In genomic region chr2:142878061-142878741, GRCh38 we compare ENCODE assay signal across 11 cellular contexts. TPM values are rescaled to one million over a fixed set of nuclear protein-coding genes. Genes with fewer than 3 reads are reported as not detected.
A peak's percentile ranks its signal among the peaks of the same experiment; 100 is the strongest.
DNase-seq lines count a peak whose midpoint lies in the region; ATAC-seq, FAIRE-seq and TF ChIP-seq lines count a peak whose summit lies in the region.
"Had no signal": no experiment of that assay in that cellular context is flagged by ENCODE, and none has a peak within 500 bp of the region (broad histone marks: within the 10 kb centered on the region; RNA-seq: fewer than 3 reads in every experiment).

No MANE protein-coding gene starts in this region.

- H3K4me3 ChIP-seq in DOHH2 (ENCODE audit: low read length) (peak overlapping the region; percentile 75), HepG2 (replicated peaks in 1 of 3; ENCODE audit: insufficient read depth in 1 of 3, low read depth in 2 of 3, low read length in 3 of 3) (peak overlapping the region; percentile 58 to 77 (median 60); a peak in 5 of 6 replicates)

- H3K27ac Mint-ChIP-seq in activated naive CD4-positive, alpha-beta T cell treated with anti-CD3 and anti-CD28 coated beads, Interleukin-2, amount 50 U/mL, for 72 hours, result no peak overlapping the region

- CTCF ChIA-PET in HepG2 (lab: Yijun Ruan, JAX; ENCODE audit: low intra/inter-chr PET ratio, low total read pairs), result no interaction called here

- H3K36me3 ChIP-seq in DOHH2 (ENCODE audit: control insufficient read depth, low read length), result 0 out of 2 replicates have a peak, but pooled peaks cover 4% of the 10 kb centered on the region
- peaks cover 1 to 4% of the 10 kb centered on the region in 2 experiments; a peak in 2 of 5 replicates for H3K36me3 ChIP-seq in HepG2 (replicated peaks in 1 of 2; ENCODE audit: control insufficient read depth in 1 of 2, insufficient read depth in 2 of 2, low read length in 2 of 2)

- H3K4me1 ChIP-seq in DOHH2 (ENCODE audit: control insufficient read depth, low read length) (peaks cover 87% of the 10 kb centered on the region), HepG2 (ENCODE audit: insufficient read depth, low read length) (peaks cover 70% of the 10 kb centered on the region)

- POLR2A ChIA-PET in HepG2 (lab: Yijun Ruan, JAX), result interaction anchor here (1.2 to 3.9 kb wide), 3 partner anchors 14 to 73 kb away, joined by 3 to 17 read pairs (median 10); no protein-coding TSS in a partner anchor

- no peaks in the 10 kb centered on the region for H3K9me2 ChIP-seq in DOHH2 (replicated peaks; ENCODE audit: control insufficient read depth, low read length)

- no peaks in the 10 kb centered on the region for H3K27me3 ChIP-seq in DOHH2 (ENCODE audit: control insufficient read depth, low read length)
- no peaks in the 10 kb centered on the region for H3K27me3 ChIP-seq in HepG2 (ENCODE audit: control insufficient read depth in 1 of 2, insufficient read depth in 2 of 2, low read length in 2 of 2)

- peak overlapping the region; percentile 69 for H3K9ac ChIP-seq in HepG2 (ENCODE audit: insufficient read depth, low read depth, low read length)

- in situ Hi-C loops in HepG2 (cut with HindIII; ENCODE audit: extremely low pct_ligation_motif_present, low pct_unique_long_range_greater_than_20kb), result no loop called here

- H4K20me1 ChIP-seq in DOHH2 (ENCODE audit: control insufficient read depth, insufficient read depth, low read depth, low read length), result no peaks in the 10 kb centered on the region
- H4K20me1 ChIP-seq in HepG2 (ENCODE audit: insufficient read depth, low read length), result no peaks in the 10 kb centered on the region

- ATAC-seq in GM21390 (IDR thresholded peaks at IDR 0.05; ENCODE audit: unreplicated experiment) (peak; percentile 40), HG03571 (IDR thresholded peaks at IDR 0.05; ENCODE audit: unreplicated experiment) (peak; percentile 25), HepG2 (peak; percentile 31; the same call in 1 of the 3 replicates)
- ATAC-seq in activated naive CD4-positive, alpha-beta T cell treated with anti-CD3 and anti-CD28 coated beads, Interleukin-2, amount 50 U/mL, for 72 hours, result no peak

- TSS peak; percentile 87 for BruUV-seq in HepG2 (replicated peaks; lab: Mats Ljungman, UMichigan)

- H2AFZ ChIP-seq in HepG2 (ENCODE audit: low read length), result peak overlapping the region; percentile 38

- H3K9me3 Mint-ChIP-seq in activated naive CD4-positive, alpha-beta T cell treated with anti-CD3 and anti-CD28 coated beads, Interleukin-2, amount 50 U/mL, for 72 hours, result no peaks in the 10 kb centered on the region

- peak; percentile 54 for DNase-seq in HepG2 (ENCODE audit: low spot score)
- no peak for DNase-seq in NCI-H2227 treated with DMSO at 0.1 percent for 48 hours (lab: John Stamatoyannopoulos, UW)
- no peak for DNase-seq in kidney glomerular epithelial cell (lab: John Stamatoyannopoulos, UW)
- no peak for DNase-seq in activated naive CD4-positive, alpha-beta T cell treated with anti-CD3 and anti-CD28 coated beads, Interleukin-2, amount 50 U/mL, for 72 hours (ENCODE audit: low spot score in 2 of 2)
- no peak for DNase-seq in DMS 273 (lab: John Stamatoyannopoulos, UW; ENCODE audit: unreplicated experiment)
- DNase-seq: activated CD4-positive, alpha-beta T cell treated with anti-CD3 and anti-CD28 coated beads, Interleukin-2, amount 50 U/mL, for 48 hours; NCI-H1436 had no signal

- peak; percentile 26 for FAIRE-seq in HepG2 (lab: Jason Lieb, UNC)

- no peaks in the 10 kb centered on the region for H3K36me3 Mint-ChIP-seq in activated naive CD4-positive, alpha-beta T cell treated with anti-CD3 and anti-CD28 coated beads, Interleukin-2, amount 50 U/mL, for 72 hours

- 2% methylated on average over 5 of the region's 5 CpGs for WGBS in HepG2 (ENCODE audit: low lambda C conversion rate)

- TF ChIP-seq EP300 in HepG2 (IDR thresholded peaks at IDR 0.05; ENCODE audit: low read depth in 2 of 2, low read length in 2 of 2), result peak in 1 of 2 experiments; percentile 54; a peak in 1 of 4 replicates
- TF ChIP-seq EP300 in HepG2 (CRISPR knock-in tag; IDR thresholded peaks at IDR 0.05; ENCODE audit: borderline replicate concordance), result no peak

- intact Hi-C loops in HepG2 (cut with micrococcal nuclease; ENCODE audit: unreplicated experiment), result no loop called here

- peak overlapping the region; percentile 80 for H3K27ac ChIP-seq in DOHH2 (ENCODE audit: low read depth, low read length)
- peak overlapping the region; percentile 87 for H3K27ac ChIP-seq in HepG2 (ENCODE audit: extremely low read length, insufficient read depth, low read length)
- H3K27ac ChIP-seq: C4-2B had no signal

- H3K79me2 ChIP-seq in DOHH2 (ENCODE audit: control insufficient read depth, low read length), result peaks cover 23% of the 10 kb centered on the region
- H3K79me2 ChIP-seq in HepG2 (ENCODE audit: insufficient read depth, low read length), result peaks cover 33% of the 10 kb centered on the region

- H3K4me2 ChIP-seq in DOHH2 (ENCODE audit: low read length), result peak overlapping the region; percentile 84
- H3K4me2 ChIP-seq in HepG2 (ENCODE audit: low read depth, low read length), result peak overlapping the region; percentile 80

- TF ChIP-seq RAD21 in HepG2 (CRISPR knock-in tag; IDR thresholded peaks at IDR 0.05), result no peak

- TF ChIP-seq CTCF in DOHH2 (IDR thresholded peaks at IDR 0.05; ENCODE audit: low read depth, low read length, poor library complexity, severe bottlenecking) (no peak), HepG2 (CRISPR knock-in tag; IDR thresholded peaks at IDR 0.05) (no peak)

- TF ChIP-seq POLR2A in HepG2 (IDR thresholded peaks at IDR 0.05; ENCODE audit: insufficient read depth in 1 of 2, low read depth in 2 of 2, low read length in 2 of 2), result no peak

- H3K9me3 ChIP-seq in DOHH2 (ENCODE audit: control insufficient read depth, insufficient read depth, low read length) (no peaks in the 10 kb centered on the region), HepG2 (ENCODE audit: low read length) (no peaks in the 10 kb centered on the region)

- peaks cover 46% of the 10 kb centered on the region for H3F3A ChIP-seq in DOHH2 (ENCODE audit: control insufficient read depth, insufficient read depth)

TF ChIP-seq in HepG2, 621 proteins besides CTCF, POLR2A, EP300 and RAD21 (continues in another document):
- 0 out of 2 replicates have a peak, but pooled peaks have one; percentile 17 for TF ChIP-seq ZFP36L1 (CRISPR knock-in tag; IDR thresholded peaks at IDR 0.05)
- no peak for TF ChIP-seq CENPX (CRISPR knock-in tag; IDR thresholded peaks at IDR 0.05)
- no peak for TF ChIP-seq FOXP1 (IDR thresholded peaks at IDR 0.05)
- peak; percentile 42; the same call in 1 of the 2 replicates for TF ChIP-seq FOXP1 (CRISPR knock-in tag; IDR thresholded peaks at IDR 0.05)
- no peak for TF ChIP-seq NR1H2 (CRISPR knock-in tag; IDR thresholded peaks at IDR 0.05; ENCODE audit: borderline replicate concordance, low read depth)
- no peak for TF ChIP-seq GPBP1L1 (CRISPR knock-in tag; IDR thresholded peaks at IDR 0.05)
- peak; percentile 46; the same call in 1 of the 2 replicates for TF ChIP-seq CREM (IDR thresholded peaks at IDR 0.05)
- TF ChIP-seq CREM (CRISPR knock-in tag; IDR thresholded peaks at IDR 0.05), result no peak
- TF ChIP-seq SMAD1 (CRISPR knock-in tag; IDR thresholded peaks at IDR 0.05; ENCODE audit: borderline replicate concordance, low read depth), result no peak
- TF ChIP-seq ZNF136 (CRISPR knock-in tag; IDR thresholded peaks at IDR 0.05; ENCODE audit: low read depth), result no peak
- no peak for TF ChIP-seq ZNF207 (IDR thresholded peaks at IDR 0.05; ENCODE audit: borderline replicate concordance)

RNA-seq across cellular contexts. Expression of gene KYNU, which starts 0.7 kb away (rescaled TPM):
- 68.6 and 98.2 TPM in 2 replicates for total RNA-seq in HepG2 (2016; rRNA removed; fragmentation: Illumina TruSeq; extraction: Trizol)
- total RNA-seq in HepG2 (2016; cell fraction: cytosol; rRNA removed; fragmentation: Illumina TruSeq; extraction: Trizol; ENCODE audit: low read depth), result 11.5 and 14.9 TPM in 2 replicates
- total RNA-seq in HepG2 (2016; cell fraction: insoluble cytoplasmic fraction; rRNA removed; fragmentation: Illumina TruSeq; extraction: Trizol), result 70.0 and 103 TPM in 2 replicates
- total RNA-seq in HepG2 (2016; cell fraction: membrane; rRNA removed; fragmentation: Illumina TruSeq; extraction: Trizol), result 26.4 and 34.0 TPM in 2 replicates
- total RNA-seq in HepG2 (2016; cell fraction: nucleus; rRNA removed; fragmentation: Illumina TruSeq; extraction: Trizol), result 60.4 and 62.1 TPM in 2 replicates
- polyA plus RNA-seq in HepG2 (2011; rRNA removed), result 13.7 and 21.9 TPM in 2 replicates
- polyA plus RNA-seq in HepG2 (2011; cell fraction: cytosol; rRNA removed), result 11.5 and 15.4 TPM in 2 replicates
- polyA plus RNA-seq in HepG2 (2011; cell fraction: nucleus; rRNA removed), result 4.5 and 5.2 TPM in 2 replicates
- polyA plus RNA-seq in HepG2 (2012), result 31.0 and 46.5 TPM in 2 replicates
- polyA plus RNA-seq in HepG2 (2016; cell fraction: cytosol; fragmentation: Illumina TruSeq; extraction: Trizol; ENCODE audit: low read depth), result 10.7 and 10.8 TPM in 2 replicates
- polyA plus RNA-seq in HepG2 (2016; cell fraction: insoluble cytoplasmic fraction; fragmentation: Illumina TruSeq; extraction: Trizol; ENCODE audit: low read depth), result 71.6 and 79.6 TPM in 2 replicates
- 15.4 and 19.8 TPM in 2 replicates for polyA plus RNA-seq in HepG2 (2016; cell fraction: membrane; fragmentation: Illumina TruSeq; extraction: Trizol; ENCODE audit: low read depth)
- polyA plus RNA-seq in HepG2 (2016; cell fraction: nucleus; fragmentation: Illumina TruSeq; extraction: Trizol; ENCODE audit: insufficient read depth, low read depth), result 27.3 and 28.7 TPM in 2 replicates
- polyA minus RNA-seq in HepG2 (2011; rRNA and poly(A)+ RNA removed; ENCODE audit: low replicate concordance), result 7.0 and 141 TPM in 2 replicates
- polyA minus RNA-seq in HepG2 (2011; cell fraction: cytosol; rRNA and poly(A)+ RNA removed), result 13.4 and 17.7 TPM in 2 replicates
- polyA minus RNA-seq in HepG2 (2011; cell fraction: nucleus; rRNA and poly(A)+ RNA removed), result 98.0 and 107 TPM in 2 replicates
- not detected for total RNA-seq in activated naive CD4-positive, alpha-beta T cell treated with anti-CD3 and anti-CD28 coated beads, Interleukin-2, amount 50 U/mL, for 72 hours

Comparison
In these comparisons a context has a peak if more than half of its experiments do, and no peak if none do; other contexts are left out.
1. ATAC-seq: peak in GM21390 (single experiment), HG03571 (single experiment) and HepG2 (single experiment); none in activated naive CD4-positive, alpha-beta T cell treated with anti-CD3 and anti-CD28 coated beads, Interleukin-2, amount 50 U/mL, for 72 hours (0 of 2).
2. RNA of gene KYNU, which starts 0.7 kb away (total RNA-seq): 11.5 to 103 TPM in HepG2; not detected in activated naive CD4-positive, alpha-beta T cell treated with anti-CD3 and anti-CD28 coated beads, Interleukin-2, amount 50 U/mL, for 72 hours; every median in the first group is over 10 times any median in the second.